Comparison of ENCODE assay signal across 1 cellular context in the genomic region with DNA sequence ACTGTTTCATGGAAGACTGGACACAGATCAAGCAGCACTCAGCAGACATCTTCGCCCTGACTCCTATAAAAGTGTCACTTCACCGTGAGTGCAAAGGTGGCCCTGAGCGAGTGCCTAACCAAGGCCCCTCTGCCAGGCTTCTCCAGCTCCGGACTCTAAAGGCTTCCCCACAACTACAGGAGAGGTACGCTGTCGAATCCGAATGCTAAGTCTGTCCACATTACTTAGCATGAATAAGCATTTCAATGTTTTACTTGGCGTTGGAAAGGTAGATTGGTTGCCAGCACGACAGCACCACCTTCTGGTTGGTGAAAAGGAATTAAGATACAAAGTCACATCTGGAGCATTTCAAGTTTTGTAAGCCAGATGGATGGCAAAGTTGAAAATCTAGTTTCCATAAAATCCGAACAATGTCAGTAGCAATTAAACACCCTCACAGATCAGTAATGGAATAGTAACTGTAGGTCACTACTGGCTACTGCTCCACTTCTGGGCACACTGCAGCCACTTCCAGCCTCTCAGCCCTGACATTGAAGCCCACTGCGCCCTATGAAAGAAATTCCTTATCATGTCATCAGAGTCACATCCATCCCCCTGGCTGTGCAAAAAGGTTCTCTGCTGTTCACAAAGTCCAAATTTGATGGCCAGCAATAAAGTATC.
A peak's percentile ranks its signal among the peaks of the same experiment; 100 is the strongest.
TF ChIP-seq lines count a peak whose summit lies in the region.

No MANE protein-coding gene starts in this region.

TF ChIP-seq in HepG2, 621 proteins besides CTCF, POLR2A, EP300 and RAD21 (continued from another document and continues in another):
- peak; percentile 77 for TF ChIP-seq ZBTB25 (CRISPR knock-in tag; IDR thresholded peaks at IDR 0.05)
- no peak for TF ChIP-seq ZSCAN21 (CRISPR knock-in tag; IDR thresholded peaks at IDR 0.05; ENCODE audit: borderline replicate concordance)
- 0 out of 2 replicates have a peak, but pooled peaks have one; percentile 33 for TF ChIP-seq NRL (CRISPR knock-in tag; IDR thresholded peaks at IDR 0.05; ENCODE audit: borderline replicate concordance)
- peak; percentile 83 for TF ChIP-seq TFE3 (CRISPR knock-in tag; IDR thresholded peaks at IDR 0.05)
- TF ChIP-seq ARHGAP35 (CRISPR knock-in tag; IDR thresholded peaks at IDR 0.05; ENCODE audit: borderline replicate concordance): no peak
- peak; percentile 49; the same call in 1 of the 2 replicates for TF ChIP-seq HMG20A (CRISPR knock-in tag; IDR thresholded peaks at IDR 0.05; ENCODE audit: borderline replicate concordance)
- peak; percentile 36; the same call in 1 of the 2 replicates for TF ChIP-seq ZNF790 (CRISPR knock-in tag; IDR thresholded peaks at IDR 0.05; ENCODE audit: borderline replicate concordance)
- TF ChIP-seq NFE2 (CRISPR knock-in tag; IDR thresholded peaks at IDR 0.05): peak; percentile 91
- 0 out of 2 replicates have a peak, but pooled peaks have one; percentile 24 for TF ChIP-seq TGIF2 (CRISPR knock-in tag; IDR thresholded peaks at IDR 0.05)
- TF ChIP-seq ZNF30 (CRISPR knock-in tag; IDR thresholded peaks at IDR 0.05): no peak
- TF ChIP-seq KDM3A (CRISPR knock-in tag; IDR thresholded peaks at IDR 0.05; ENCODE audit: low read depth): peak; percentile 68; the same call in 1 of the 2 replicates
- no peak for TF ChIP-seq ZNF296 (CRISPR knock-in tag; conservative IDR thresholded peaks at IDR 0.05)
- TF ChIP-seq ZNF430 (CRISPR knock-in tag; IDR thresholded peaks at IDR 0.05): 0 out of 2 replicates have a peak, but pooled peaks have one; percentile 23
- TF ChIP-seq, protein P1, sequence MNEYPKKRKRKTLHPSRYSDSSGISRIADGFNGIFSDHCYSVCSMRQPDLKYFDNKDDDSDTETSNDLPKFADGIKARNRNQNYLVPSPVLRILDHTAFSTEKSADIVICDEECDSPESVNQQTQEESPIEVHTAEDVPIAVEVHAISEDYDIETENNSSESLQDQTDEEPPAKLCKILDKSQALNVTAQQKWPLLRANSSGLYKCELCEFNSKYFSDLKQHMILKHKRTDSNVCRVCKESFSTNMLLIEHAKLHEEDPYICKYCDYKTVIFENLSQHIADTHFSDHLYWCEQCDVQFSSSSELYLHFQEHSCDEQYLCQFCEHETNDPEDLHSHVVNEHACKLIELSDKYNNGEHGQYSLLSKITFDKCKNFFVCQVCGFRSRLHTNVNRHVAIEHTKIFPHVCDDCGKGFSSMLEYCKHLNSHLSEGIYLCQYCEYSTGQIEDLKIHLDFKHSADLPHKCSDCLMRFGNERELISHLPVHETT (CRISPR knock-in tag; conservative IDR thresholded peaks at IDR 0.05): peak; percentile 60; the same call in 1 of the 2 replicates
- no peak for TF ChIP-seq ZNF34 (CRISPR knock-in tag; IDR thresholded peaks at IDR 0.05; ENCODE audit: borderline replicate concordance)
- TF ChIP-seq ZFP82 (CRISPR knock-in tag; IDR thresholded peaks at IDR 0.05; ENCODE audit: borderline replicate concordance): no peak
- TF ChIP-seq RFX3 (CRISPR knock-in tag; IDR thresholded peaks at IDR 0.05): no peak
- TF ChIP-seq, protein P2, sequence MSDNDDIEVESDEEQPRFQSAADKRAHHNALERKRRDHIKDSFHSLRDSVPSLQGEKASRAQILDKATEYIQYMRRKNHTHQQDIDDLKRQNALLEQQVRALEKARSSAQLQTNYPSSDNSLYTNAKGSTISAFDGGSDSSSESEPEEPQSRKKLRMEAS (IDR thresholded peaks at IDR 0.05): peak; percentile 15; the same call in 1 of the 2 replicates
- peak; percentile 73; the same call in 1 of the 2 replicates for TF ChIP-seq ZNF800 (CRISPR knock-in tag; IDR thresholded peaks at IDR 0.05)
- TF ChIP-seq TOE1 (CRISPR knock-in tag; IDR thresholded peaks at IDR 0.05): 0 out of 2 replicates have a peak, but pooled peaks have one; percentile 51
- no peak for TF ChIP-seq ZNF781 (CRISPR knock-in tag; IDR thresholded peaks at IDR 0.05; ENCODE audit: borderline replicate concordance, not compliant biosample characterization)
- no peak for TF ChIP-seq ZNF563 (CRISPR knock-in tag; IDR thresholded peaks at IDR 0.05)
- 0 out of 2 replicates have a peak, but pooled peaks have one; percentile 36 for TF ChIP-seq SNAPC2 (CRISPR knock-in tag; IDR thresholded peaks at IDR 0.05)
- TF ChIP-seq ZEB1 (IDR thresholded peaks at IDR 0.05; ENCODE audit: insufficient replicate concordance, low read depth): peak; percentile 16
- TF ChIP-seq ATF2 (CRISPR knock-in tag; IDR thresholded peaks at IDR 0.05): peak; percentile 74
- TF ChIP-seq KLF6 (CRISPR knock-in tag; IDR thresholded peaks at IDR 0.05): 0 out of 2 replicates have a peak, but pooled peaks have one; percentile 46
- no peak for TF ChIP-seq ZNF180 (CRISPR knock-in tag; IDR thresholded peaks at IDR 0.05; ENCODE audit: borderline replicate concordance, low read depth)
- 0 out of 2 replicates have a peak, but pooled peaks have one; percentile 21 for TF ChIP-seq ZNF605 (CRISPR knock-in tag; IDR thresholded peaks at IDR 0.05)
- TF ChIP-seq GMEB1 (CRISPR knock-in tag; IDR thresholded peaks at IDR 0.05; ENCODE audit: borderline replicate concordance): 0 out of 2 replicates have a peak, but pooled peaks have one; percentile 41
- peak; percentile 84 for TF ChIP-seq PPARG (CRISPR knock-in tag; conservative IDR thresholded peaks at IDR 0.05)
- no peak for TF ChIP-seq SRSF9 (IDR thresholded peaks at IDR 0.05; ENCODE audit: borderline replicate concordance, insufficient read depth, low read depth, low read length, poor library complexity, severe bottlenecking)
- peak; percentile 69 for TF ChIP-seq CEBPG (CRISPR knock-in tag; IDR thresholded peaks at IDR 0.05)
- TF ChIP-seq, protein P3, sequence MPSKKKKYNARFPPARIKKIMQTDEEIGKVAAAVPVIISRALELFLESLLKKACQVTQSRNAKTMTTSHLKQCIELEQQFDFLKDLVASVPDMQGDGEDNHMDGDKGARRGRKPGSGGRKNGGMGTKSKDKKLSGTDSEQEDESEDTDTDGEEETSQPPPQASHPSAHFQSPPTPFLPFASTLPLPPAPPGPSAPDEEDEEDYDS (CRISPR knock-in tag; IDR thresholded peaks at IDR 0.05): peak; percentile 55; the same call in 1 of the 2 replicates
- TF ChIP-seq ZNF124 (CRISPR knock-in tag; IDR thresholded peaks at IDR 0.05): peak; percentile 96
- no peak for TF ChIP-seq U2AF2 (IDR thresholded peaks at IDR 0.05; ENCODE audit: low read depth, low read length)
- TF ChIP-seq YY1 (IDR thresholded peaks at IDR 0.05; ENCODE audit: insufficient read depth, insufficient replicate concordance, low read depth, low read length): no peak
- peak; percentile 47; the same call in 1 of the 2 replicates for TF ChIP-seq PATZ1 (CRISPR knock-in tag; IDR thresholded peaks at IDR 0.05)
- TF ChIP-seq HDAC1 (CRISPR knock-in tag; IDR thresholded peaks at IDR 0.05): peak; percentile 61
- TF ChIP-seq, protein P4, sequence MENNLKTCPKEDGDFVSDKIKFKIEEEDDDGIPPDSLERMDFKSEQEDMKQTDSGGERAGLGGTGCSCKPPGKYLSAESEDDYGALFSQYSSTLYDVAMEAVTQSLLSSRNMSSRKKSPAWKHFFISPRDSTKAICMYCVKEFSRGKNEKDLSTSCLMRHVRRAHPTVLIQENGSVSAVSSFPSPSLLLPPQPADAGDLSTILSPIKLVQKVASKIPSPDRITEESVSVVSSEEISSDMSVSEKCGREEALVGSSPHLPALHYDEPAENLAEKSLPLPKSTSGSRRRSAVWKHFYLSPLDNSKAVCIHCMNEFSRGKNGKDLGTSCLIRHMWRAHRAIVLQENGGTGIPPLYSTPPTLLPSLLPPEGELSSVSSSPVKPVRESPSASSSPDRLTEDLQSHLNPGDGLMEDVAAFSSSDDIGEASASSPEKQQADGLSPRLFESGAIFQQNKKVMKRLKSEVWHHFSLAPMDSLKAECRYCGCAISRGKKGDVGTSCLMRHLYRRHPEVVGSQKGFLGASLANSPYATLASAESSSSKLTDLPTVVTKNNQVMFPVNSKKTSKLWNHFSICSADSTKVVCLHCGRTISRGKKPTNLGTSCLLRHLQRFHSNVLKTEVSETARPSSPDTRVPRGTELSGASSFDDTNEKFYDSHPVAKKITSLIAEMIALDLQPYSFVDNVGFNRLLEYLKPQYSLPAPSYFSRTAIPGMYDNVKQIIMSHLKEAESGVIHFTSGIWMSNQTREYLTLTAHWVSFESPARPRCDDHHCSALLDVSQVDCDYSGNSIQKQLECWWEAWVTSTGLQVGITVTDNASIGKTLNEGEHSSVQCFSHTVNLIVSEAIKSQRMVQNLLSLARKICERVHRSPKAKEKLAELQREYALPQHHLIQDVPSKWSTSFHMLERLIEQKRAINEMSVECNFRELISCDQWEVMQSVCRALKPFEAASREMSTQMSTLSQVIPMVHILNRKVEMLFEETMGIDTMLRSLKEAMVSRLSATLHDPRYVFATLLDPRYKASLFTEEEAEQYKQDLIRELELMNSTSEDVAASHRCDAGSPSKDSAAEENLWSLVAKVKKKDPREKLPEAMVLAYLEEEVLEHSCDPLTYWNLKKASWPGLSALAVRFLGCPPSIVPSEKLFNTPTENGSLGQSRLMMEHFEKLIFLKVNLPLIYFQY (CRISPR knock-in tag; IDR thresholded peaks at IDR 0.05; ENCODE audit: borderline replicate concordance): peak; percentile 82
- TF ChIP-seq ZNF292 (CRISPR knock-in tag; IDR thresholded peaks at IDR 0.05; ENCODE audit: borderline replicate concordance, low read depth): no peak; the same call in 1 of the 2 replicates
- no peak for TF ChIP-seq ZBTB3 (CRISPR knock-in tag; IDR thresholded peaks at IDR 0.05; ENCODE audit: borderline replicate concordance, low read depth)
- peak in 1 of 2 experiments; percentile 35; a peak in 1 of 4 replicates for TF ChIP-seq NR2F1 (CRISPR knock-in tag; IDR thresholded peaks at IDR 0.05)
